In the genomic region with DNA sequence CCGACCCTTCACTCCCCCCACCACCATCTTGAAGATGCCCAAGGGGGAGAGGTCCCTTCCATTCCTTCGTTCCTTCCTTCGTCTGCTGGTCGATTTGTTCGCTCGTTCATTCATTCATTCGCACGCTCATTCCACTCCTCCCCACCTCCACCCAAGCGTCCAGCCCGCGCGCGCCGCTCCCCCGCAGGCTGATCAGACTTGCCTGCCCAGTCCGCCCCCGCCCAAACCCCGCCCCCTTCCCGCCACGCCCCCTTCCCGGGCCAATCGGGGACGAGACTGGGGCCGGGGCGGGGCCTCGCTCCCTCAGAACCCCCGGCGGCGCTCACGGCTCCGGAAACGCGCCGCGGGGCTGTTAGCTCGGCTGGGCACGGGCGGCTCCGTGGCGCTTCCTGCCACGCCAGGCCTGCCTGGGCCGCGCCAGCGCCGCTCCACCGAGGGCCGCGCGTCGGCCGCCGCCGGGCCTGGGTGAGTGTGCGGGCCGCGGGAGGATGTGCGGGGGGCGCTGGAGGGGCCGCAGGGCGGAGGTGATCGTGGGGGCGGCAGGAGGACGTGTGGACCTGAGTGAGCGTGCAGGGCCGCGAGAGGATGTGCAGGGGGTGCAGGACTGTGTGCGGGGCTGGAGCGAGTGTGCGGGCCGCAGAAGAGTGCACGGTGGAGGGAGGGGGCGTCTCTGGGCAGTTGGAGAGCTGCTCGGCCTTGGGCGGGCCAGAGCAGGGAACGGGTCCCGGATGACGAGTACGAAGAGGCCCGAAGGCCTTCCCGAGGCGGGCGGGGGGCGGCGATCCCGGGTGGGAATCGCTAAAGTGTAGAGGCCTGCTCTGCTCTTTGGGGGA, we compare ENCODE assay signal across 8 cellular contexts. TPM values are rescaled to one million over a fixed set of nuclear protein-coding genes. Genes with fewer than 3 reads are reported as not detected.
DNase-seq lines count a peak whose midpoint lies in the region; ATAC-seq, FAIRE-seq and TF ChIP-seq lines count a peak whose summit lies in the region.

TSS of gene ZNF275 (plus strand) at position 333 of the 833 bp plus-strand sequence. CDS start 2,527 bp downstream, outside the sequence.

- peaks cover 0 to 15% (median 0%) of the 10 kb centered on the region in 4 experiments; a peak in 1 of 8 replicates for H3K36me3 ChIP-seq in H1 (ENCODE audit: control insufficient read depth in 2 of 4, insufficient read depth in 4 of 4, low read length in 3 of 4)

- H3K9me3 Mint-ChIP-seq in activated CD8-positive, alpha-beta memory T cell treated with anti-CD3 and anti-CD28 coated beads, Interleukin-2, amount 10 ng/mL, durations not matched to agents 7 days and 5 days (ENCODE audit: low read depth) = no peaks in the 10 kb centered on the region
- H3K9me3 Mint-ChIP-seq in mesothelial cell of epicardium = peaks cover 26% of the 10 kb centered on the region

- peak within 1 kb of the TSS; percentile 88 for H3K27ac Mint-ChIP-seq in activated CD8-positive, alpha-beta memory T cell treated with anti-CD3 and anti-CD28 coated beads, Interleukin-2, amount 10 ng/mL, durations not matched to agents 7 days and 5 days
- H3K27ac Mint-ChIP-seq in mesothelial cell of epicardium = peak within 1 kb of the TSS; percentile 67

- H3K14ac ChIP-seq in H1 (ENCODE audit: insufficient read length) = no peak within 1 kb of the TSS

- H2BK20ac ChIP-seq in H1 (ENCODE audit: low read length) = no peak within 1 kb of the TSS

- H3K27me3 Mint-ChIP-seq in activated CD8-positive, alpha-beta memory T cell treated with anti-CD3 and anti-CD28 coated beads, Interleukin-2, amount 10 ng/mL, durations not matched to agents 7 days and 5 days = peaks cover 13% of the 10 kb centered on the region
- H3K27me3 Mint-ChIP-seq in mesothelial cell of epicardium (ENCODE audit: low read depth) = peaks cover 18% of the 10 kb centered on the region

- peaks cover 2% of the 10 kb centered on the region; the same call in 1 of the 2 replicates for H3K79me1 ChIP-seq in H1 (ENCODE audit: low read depth, low read length)

- 0% methylated on average over 5 of the region's 86 CpGs; no CpG with 5 or more reads in 1 of the 2 experiments for WGBS in H1 (ENCODE audit: extremely low coverage in 1 of 2, insufficient coverage in 1 of 2, insufficient read length in 1 of 2, insufficient replicate concordance in 2 of 2, low coverage in 1 of 2, low lambda C conversion rate in 2 of 2, missing lambda C conversion rate in 1 of 2), 2 experiments

- H2AK5ac ChIP-seq in H1 (ENCODE audit: low read depth, low read length) = no peak within 1 kb of the TSS

- H3K56ac ChIP-seq in H1 (replicated peaks; ENCODE audit: insufficient read length, low read depth, low read length) = no peak within 1 kb of the TSS

- peaks cover 0 to 1% of the 10 kb centered on the region in 2 experiments for H4K20me1 ChIP-seq in H1 (replicated peaks in 1 of 2; ENCODE audit: control insufficient read depth in 1 of 2, insufficient read depth in 2 of 2, low read length in 2 of 2)

- H3K4me3 Mint-ChIP-seq in activated CD8-positive, alpha-beta memory T cell treated with anti-CD3 and anti-CD28 coated beads, Interleukin-2, amount 10 ng/mL, durations not matched to agents 7 days and 5 days = peak within 1 kb of the TSS; percentile 83
- H3K4me3 Mint-ChIP-seq in mesothelial cell of epicardium = peak within 1 kb of the TSS; percentile 78

- no peaks in the 10 kb centered on the region; the same call in 1 of the 2 replicates for H3K23me2 ChIP-seq in H1 (ENCODE audit: low read depth, low read length)

- no peak within 1 kb of the TSS; the same call in 1 of the 2 replicates for H3K18ac ChIP-seq in H1 (ENCODE audit: extremely low read depth, low read length)

- H3K27ac ChIP-seq in H1 (ENCODE audit: low read depth, low read length) = peak within 1 kb of the TSS; percentile 52; the same call in 1 of the 2 replicates

- H3K9me3 ChIP-seq in H1 (ENCODE audit: insufficient read depth in 2 of 2, low read depth in 1 of 2, low read length in 1 of 2) = no peaks in the 10 kb centered on the region

- H3K4me1 ChIP-seq in H1 (replicated peaks in 1 of 4; ENCODE audit: control insufficient read depth in 3 of 4, insufficient read depth in 4 of 4, low read length in 3 of 4) = peaks cover 0 to 6% (median 0%) of the 10 kb centered on the region in 4 experiments; a peak in 1 of 7 replicates

- H3K27me3 ChIP-seq in H1 (replicated peaks in 1 of 4; ENCODE audit: control insufficient read depth in 3 of 4, extremely low read depth in 1 of 4, insufficient read depth in 3 of 4, low read length in 3 of 4) = no peaks in the 10 kb centered on the region

- no peak for TF ChIP-seq RAD21 in H1 (IDR thresholded peaks at IDR 0.05 in 1 of 2, conservative IDR thresholded peaks at IDR 0.05 in 1 of 2; ENCODE audit: low read depth in 2 of 2, low read length in 2 of 2)

- H3K4me1 Mint-ChIP-seq in activated CD8-positive, alpha-beta memory T cell treated with anti-CD3 and anti-CD28 coated beads, Interleukin-2, amount 10 ng/mL, durations not matched to agents 7 days and 5 days = peaks cover 42% of the 10 kb centered on the region
- H3K4me1 Mint-ChIP-seq in mesothelial cell of epicardium = peaks cover 10% of the 10 kb centered on the region

- H3K4ac ChIP-seq in H1 (replicated peaks; ENCODE audit: insufficient read length, low read depth, low read length) = no peak within 1 kb of the TSS

- TF ChIP-seq EP300 in H1 (IDR thresholded peaks at IDR 0.05; ENCODE audit: borderline replicate concordance in 1 of 2, low read depth in 2 of 2, low read length in 2 of 2) = no peak

- peaks cover 24% of the 10 kb centered on the region for H3K36me3 Mint-ChIP-seq in activated CD8-positive, alpha-beta memory T cell treated with anti-CD3 and anti-CD28 coated beads, Interleukin-2, amount 10 ng/mL, durations not matched to agents 7 days and 5 days
- H3K36me3 Mint-ChIP-seq in mesothelial cell of epicardium = peaks cover 10% of the 10 kb centered on the region

- peak; percentile 88 for ATAC-seq in GM19455 (IDR thresholded peaks at IDR 0.05; ENCODE audit: unreplicated experiment)
- peak; percentile 99 for ATAC-seq in activated CD8-positive, alpha-beta memory T cell treated with anti-CD3 and anti-CD28 coated beads, Interleukin-2, amount 10 ng/mL, durations not matched to agents 7 days and 5 days

- H2BK12ac ChIP-seq in H1 (ENCODE audit: low read depth, low read length) = peak within 1 kb of the TSS; percentile 80; the same call in 1 of the 2 replicates

- H4K8ac ChIP-seq in H1 (ENCODE audit: extremely low read depth, insufficient read depth, low read length) = no peak within 1 kb of the TSS; the same call in none of the 2 replicates

- H2BK120ac ChIP-seq in H1 (replicated peaks; ENCODE audit: low read depth, low read length) = no peak within 1 kb of the TSS

- CTCF ChIA-PET in activated CD8-positive, alpha-beta memory T cell treated with anti-CD3 and anti-CD28 coated beads, Interleukin-2, amount 10 ng/mL, durations not matched to agents 7 days and 5 days (lab: Charles Lee) = interaction anchor here (1.0 kb wide), 1 partner anchor 136 kb away, joined by 3 read pairs; the partner anchor contains the start of gene HAUS7
- CTCF ChIA-PET in H1 (lab: Charles Lee; ENCODE audit: partially characterized antibody) = interaction anchor here (0.8 to 1.3 kb wide), 3 partner anchors 17 to 104 kb away, joined by 3 to 5 read pairs (median 3); no protein-coding TSS in a partner anchor

- peak within 1 kb of the TSS; percentile 81; the same call in 1 of the 2 replicates for H2AFZ ChIP-seq in H1 (ENCODE audit: low read length)

- H3K9ac ChIP-seq in H1 (replicated peaks in 1 of 4; ENCODE audit: extremely low read depth in 1 of 4, low read depth in 3 of 4, low read length in 3 of 4) = peak within 1 kb of the TSS; percentile 29 to 82 (median 50); a peak in 6 of 7 replicates

- H3K79me2 ChIP-seq in H1 (ENCODE audit: control insufficient read depth in 1 of 2, insufficient read depth in 2 of 2, low read length in 2 of 2) = peaks cover 0 to 5% of the 10 kb centered on the region in 2 experiments; a peak in 2 of 4 replicates

- H3K23ac ChIP-seq in H1 (ENCODE audit: insufficient read length) = no peak within 1 kb of the TSS

- peak within 1 kb of the TSS; percentile 60 to 68 for H3K4me2 ChIP-seq in H1 (ENCODE audit: insufficient read depth in 1 of 2, low read depth in 2 of 2, low read length in 2 of 2)

- TF ChIP-seq POLR2A in H1 (IDR thresholded peaks at IDR 0.05; ENCODE audit: control extremely low read depth in 1 of 2, low read depth in 2 of 2, low read length in 2 of 2) = no peak

- H4K5ac ChIP-seq in H1 (ENCODE audit: insufficient read length, low read depth, low read length) = no peak within 1 kb of the TSS

- FAIRE-seq in H1 (lab: Jason Lieb, UNC) = no peak

- H2BK5ac ChIP-seq in H1 (ENCODE audit: low read depth, low read length) = no peak within 1 kb of the TSS; the same call in 1 of the 2 replicates

- DNase-seq in CMK (ENCODE audit: low read depth) (peak; percentile 39), HK-2 (ENCODE audit: unreplicated experiment) (peak; percentile 82), H1 (ENCODE audit: low read depth in 1 of 2, low spot score in 2 of 2) (peak in 1 of 2 experiments; percentile 82), mesothelial cell of epicardium (ENCODE audit: low spot score in 2 of 2, unreplicated experiment in 2 of 2) (peak; percentile 72 to 86)
- peak; percentile 63 for DNase-seq in NK-92 treated with Interleukin-12 subunit alpha and Interleukin-12 subunit beta, amount 100 ng/mL, for 24 hours (lab: John Stamatoyannopoulos, UW)
- DNase-seq in activated CD8-positive, alpha-beta memory T cell treated with anti-CD3 and anti-CD28 coated beads, Interleukin-2, amount 10 ng/mL, durations not matched to agents 7 days and 5 days = peak; percentile 82
- peak; percentile 56 for DNase-seq in stimulated activated CD8-positive, alpha-beta memory T cell treated with anti-CD3 and anti-CD28 coated beads, Interleukin-15, amount 100 ng/mL, for 1 hour (ENCODE audit: low read depth)

- no peak within 1 kb of the TSS for H2BK15ac ChIP-seq in H1 (ENCODE audit: low read length)

- no peak for TF ChIP-seq CTCF in H1 (IDR thresholded peaks at IDR 0.05; ENCODE audit: control extremely low read depth in 1 of 3, insufficient read depth in 1 of 3, low read depth in 1 of 3, low read length in 3 of 3)
- TF ChIP-seq CTCF in mesothelial cell of epicardium (IDR thresholded peaks at IDR 0.05; ENCODE audit: unreplicated experiment) = no peak

- POLR2A ChIA-PET in H1 (lab: Charles Lee; ENCODE audit: partially characterized antibody) = interaction anchor here (1.1 to 1.6 kb wide), 3 partner anchors 11 to 161 kb away, joined by 3 to 4 read pairs (median 3); partner anchors contain the start of gene BGN

- H4K91ac ChIP-seq in H1 (replicated peaks; ENCODE audit: insufficient read length, low read length) = no peak within 1 kb of the TSS

- H3K4me3 ChIP-seq in H1 (ENCODE audit: extremely low read depth in 1 of 4, insufficient read depth in 2 of 4, low read depth in 3 of 4, low read length in 4 of 4) = peak within 1 kb of the TSS; percentile 55 to 98 (median 72)

RNA-seq across cellular contexts. Expression of gene ZNF275, which starts in this region (rescaled TPM):
- 10 to 100 TPM; 11.8 to 11.9 TPM for total RNA-seq in activated CD8-positive, alpha-beta memory T cell treated with anti-CD3 and anti-CD28 coated beads, Interleukin-2, amount 10 ng/mL, durations not matched to agents 7 days and 5 days
- total RNA-seq in H1 (2021; fragmentation: NEBNext Ultra II Directional; extraction: Animal tissue kit (Norgen Biotek cat#: 25700)) = 8.1 and 8.2 TPM in 2 replicates
- polyA plus RNA-seq in H1 (2011; rRNA removed) = 8.1 and 9.1 TPM in 2 replicates
- polyA plus RNA-seq in H1 (2011; cell fraction: cytosol; rRNA removed) = 7.6 TPM
- 9.5 TPM for polyA plus RNA-seq in H1 (2011; cell fraction: nucleus; rRNA removed)
- 5.3 to 6.2 TPM (median 5.9 TPM) in 4 replicates for polyA plus RNA-seq in H1 (2012, experiment 1 of 2)
- 1.7 TPM for polyA plus RNA-seq in H1 (2012, experiment 2 of 2)
- polyA plus RNA-seq in H1 (2013, experiment 1 of 2) = 6.5 TPM
- polyA plus RNA-seq in H1 (2013, experiment 2 of 2) = 6.3 TPM
- 11.6 and 11.9 TPM in 2 replicates for polyA minus RNA-seq in H1 (2011; rRNA and poly(A)+ RNA removed)
- polyA minus RNA-seq in H1 (2011; cell fraction: cytosol; rRNA and poly(A)+ RNA removed) = 5.9 TPM
- polyA minus RNA-seq in H1 (2011; cell fraction: nucleus; rRNA and poly(A)+ RNA removed) = 7.7 TPM
- 16.0 to 17.6 TPM (median 17.5 TPM) in 3 replicates for total RNA-seq in mesothelial cell of epicardium
